ENCODE assay signal across 1 cellular context in the genomic region with DNA sequence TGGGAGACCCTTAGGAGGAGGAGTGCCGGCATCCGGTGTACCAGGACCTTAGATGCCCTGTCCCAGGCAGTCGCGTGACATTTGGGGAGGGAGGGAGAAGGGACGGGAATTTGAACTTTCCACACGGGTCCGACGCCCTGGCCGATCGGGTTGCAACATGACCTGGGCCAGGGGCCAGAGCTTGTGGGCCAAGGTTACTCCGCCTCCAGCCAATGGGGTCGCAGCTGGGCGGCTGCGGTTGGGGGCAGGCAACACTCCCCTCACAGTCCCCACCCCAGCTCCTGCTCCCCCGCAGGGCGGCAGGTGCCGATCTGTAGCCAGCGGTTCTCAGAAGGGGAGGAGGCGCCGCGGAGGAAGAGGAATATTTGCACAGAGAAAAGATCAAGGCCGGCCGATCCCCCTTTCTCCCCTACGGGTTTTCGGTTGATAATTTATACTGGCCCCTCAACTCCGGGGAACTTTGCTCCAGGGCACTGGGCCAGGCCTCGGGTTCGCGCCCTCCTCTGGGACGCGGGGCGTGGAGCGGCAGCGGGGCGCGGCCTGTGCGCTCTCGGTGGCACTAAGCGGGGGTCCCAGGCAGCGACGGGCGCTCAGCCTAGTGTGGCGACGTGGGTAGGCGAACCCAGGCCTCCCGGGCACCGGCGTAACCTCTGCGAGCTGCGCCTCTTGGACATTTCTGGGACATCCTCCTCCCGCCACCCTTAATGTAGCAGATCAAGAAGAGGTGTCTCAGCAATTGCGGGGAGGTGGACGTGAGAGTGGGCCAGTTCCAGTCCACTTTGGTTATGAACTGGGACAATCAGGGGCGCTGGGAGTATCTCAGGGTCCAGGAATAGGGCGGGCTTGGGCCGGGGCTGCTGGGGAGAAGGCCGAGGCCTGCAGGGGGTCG.
TF ChIP-seq lines count a peak whose summit lies in the region.

No MANE protein-coding gene starts in this region.

TF ChIP-seq in HepG2, 621 proteins besides CTCF, POLR2A, EP300 and RAD21 (continued from another document and continues in another):
- TF ChIP-seq, protein P1, sequence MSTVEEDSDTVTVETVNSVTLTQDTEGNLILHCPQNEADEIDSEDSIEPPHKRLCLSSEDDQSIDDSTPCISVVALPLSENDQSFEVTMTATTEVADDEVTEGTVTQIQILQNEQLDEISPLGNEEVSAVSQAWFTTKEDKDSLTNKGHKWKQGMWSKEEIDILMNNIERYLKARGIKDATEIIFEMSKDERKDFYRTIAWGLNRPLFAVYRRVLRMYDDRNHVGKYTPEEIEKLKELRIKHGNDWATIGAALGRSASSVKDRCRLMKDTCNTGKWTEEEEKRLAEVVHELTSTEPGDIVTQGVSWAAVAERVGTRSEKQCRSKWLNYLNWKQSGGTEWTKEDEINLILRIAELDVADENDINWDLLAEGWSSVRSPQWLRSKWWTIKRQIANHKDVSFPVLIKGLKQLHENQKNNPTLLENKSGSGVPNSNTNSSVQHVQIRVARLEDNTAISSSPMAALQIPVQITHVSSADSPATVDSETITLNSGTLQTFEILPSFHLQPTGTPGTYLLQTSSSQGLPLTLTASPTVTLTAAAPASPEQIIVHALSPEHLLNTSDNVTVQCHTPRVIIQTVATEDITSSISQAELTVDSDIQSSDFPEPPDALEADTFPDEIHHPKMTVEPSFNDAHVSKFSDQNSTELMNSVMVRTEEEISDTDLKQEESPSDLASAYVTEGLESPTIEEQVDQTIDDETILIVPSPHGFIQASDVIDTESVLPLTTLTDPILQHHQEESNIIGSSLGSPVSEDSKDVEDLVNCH (CRISPR knock-in tag; IDR thresholded peaks at IDR 0.05) = no peak
- no peak for TF ChIP-seq ZKSCAN5 (CRISPR knock-in tag; IDR thresholded peaks at IDR 0.05)
- peak; percentile 74 for TF ChIP-seq THAP11 (CRISPR knock-in tag; IDR thresholded peaks at IDR 0.05)
- peak; percentile 74; the same call in 1 of the 2 replicates for TF ChIP-seq TBX3 (IDR thresholded peaks at IDR 0.05; ENCODE audit: borderline replicate concordance)
- TF ChIP-seq, protein P2, sequence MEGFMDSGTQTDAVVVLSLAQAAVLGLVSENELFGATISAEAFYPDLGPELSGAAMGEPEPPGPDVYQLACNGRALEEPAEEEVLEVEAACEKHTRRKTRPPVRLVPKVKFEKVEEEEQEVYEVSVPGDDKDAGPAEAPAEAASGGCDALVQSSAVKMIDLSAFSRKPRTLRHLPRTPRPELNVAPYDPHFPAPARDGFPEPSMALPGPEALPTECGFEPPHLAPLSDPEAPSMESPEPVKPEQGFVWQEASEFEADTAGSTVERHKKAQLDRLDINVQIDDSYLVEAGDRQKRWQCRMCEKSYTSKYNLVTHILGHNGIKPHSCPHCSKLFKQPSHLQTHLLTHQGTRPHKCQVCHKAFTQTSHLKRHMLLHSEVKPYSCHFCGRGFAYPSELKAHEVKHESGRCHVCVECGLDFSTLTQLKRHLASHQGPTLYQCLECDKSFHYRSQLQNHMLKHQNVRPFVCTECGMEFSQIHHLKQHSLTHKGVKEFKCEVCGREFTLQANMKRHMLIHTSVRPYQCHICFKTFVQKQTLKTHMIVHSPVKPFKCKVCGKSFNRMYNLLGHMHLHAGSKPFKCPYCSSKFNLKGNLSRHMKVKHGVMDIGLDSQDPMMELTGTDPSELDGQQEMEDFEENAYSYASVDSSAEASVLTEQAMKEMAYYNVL (CRISPR knock-in tag; IDR thresholded peaks at IDR 0.05; ENCODE audit: borderline replicate concordance) = peak; percentile 94; the same call in 1 of the 2 replicates
- no peak for TF ChIP-seq ZNF33A (CRISPR knock-in tag; IDR thresholded peaks at IDR 0.05; ENCODE audit: borderline replicate concordance)
- no peak for TF ChIP-seq EZH2 (conservative IDR thresholded peaks at IDR 0.05; ENCODE audit: low read depth, low read length)
- TF ChIP-seq, protein P3, sequence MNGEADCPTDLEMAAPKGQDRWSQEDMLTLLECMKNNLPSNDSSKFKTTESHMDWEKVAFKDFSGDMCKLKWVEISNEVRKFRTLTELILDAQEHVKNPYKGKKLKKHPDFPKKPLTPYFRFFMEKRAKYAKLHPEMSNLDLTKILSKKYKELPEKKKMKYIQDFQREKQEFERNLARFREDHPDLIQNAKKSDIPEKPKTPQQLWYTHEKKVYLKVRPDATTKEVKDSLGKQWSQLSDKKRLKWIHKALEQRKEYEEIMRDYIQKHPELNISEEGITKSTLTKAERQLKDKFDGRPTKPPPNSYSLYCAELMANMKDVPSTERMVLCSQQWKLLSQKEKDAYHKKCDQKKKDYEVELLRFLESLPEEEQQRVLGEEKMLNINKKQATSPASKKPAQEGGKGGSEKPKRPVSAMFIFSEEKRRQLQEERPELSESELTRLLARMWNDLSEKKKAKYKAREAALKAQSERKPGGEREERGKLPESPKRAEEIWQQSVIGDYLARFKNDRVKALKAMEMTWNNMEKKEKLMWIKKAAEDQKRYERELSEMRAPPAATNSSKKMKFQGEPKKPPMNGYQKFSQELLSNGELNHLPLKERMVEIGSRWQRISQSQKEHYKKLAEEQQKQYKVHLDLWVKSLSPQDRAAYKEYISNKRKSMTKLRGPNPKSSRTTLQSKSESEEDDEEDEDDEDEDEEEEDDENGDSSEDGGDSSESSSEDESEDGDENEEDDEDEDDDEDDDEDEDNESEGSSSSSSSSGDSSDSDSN (CRISPR knock-in tag; IDR thresholded peaks at IDR 0.05) = peak; percentile 92
- TF ChIP-seq DPF2 (CRISPR knock-in tag; IDR thresholded peaks at IDR 0.05; ENCODE audit: borderline replicate concordance, low read depth) = peak; percentile 37; the same call in 1 of the 2 replicates
- TF ChIP-seq, protein P4, sequence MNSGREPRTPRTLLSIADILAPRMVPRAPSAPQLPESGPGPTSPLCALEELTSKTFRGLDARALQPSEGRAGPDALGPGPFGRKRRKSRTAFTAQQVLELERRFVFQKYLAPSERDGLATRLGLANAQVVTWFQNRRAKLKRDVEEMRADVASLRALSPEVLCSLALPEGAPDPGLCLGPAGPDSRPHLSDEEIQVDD (CRISPR knock-in tag; IDR thresholded peaks at IDR 0.05; ENCODE audit: borderline replicate concordance) = no peak
- TF ChIP-seq, protein P5, sequence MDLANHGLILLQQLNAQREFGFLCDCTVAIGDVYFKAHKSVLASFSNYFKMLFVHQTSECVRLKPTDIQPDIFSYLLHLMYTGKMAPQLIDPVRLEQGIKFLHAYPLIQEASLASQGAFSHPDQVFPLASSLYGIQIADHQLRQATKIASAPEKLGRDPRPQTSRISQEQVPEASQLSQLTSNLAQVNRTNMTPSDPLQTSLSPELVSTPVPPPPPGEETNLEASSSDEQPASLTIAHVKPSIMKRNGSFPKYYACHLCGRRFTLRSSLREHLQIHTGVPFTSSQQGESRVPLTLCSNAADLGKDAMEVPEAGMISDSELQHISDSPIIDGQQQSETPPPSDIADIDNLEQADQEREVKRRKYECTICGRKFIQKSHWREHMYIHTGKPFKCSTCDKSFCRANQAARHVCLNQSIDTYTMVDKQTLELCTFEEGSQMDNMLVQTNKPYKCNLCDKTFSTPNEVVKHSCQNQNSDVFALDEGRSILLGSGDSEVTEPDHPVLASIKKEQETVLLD (CRISPR knock-in tag; IDR thresholded peaks at IDR 0.05; ENCODE audit: low read depth) = 0 out of 2 replicates have a peak, but pooled peaks have one; percentile 34
- TF ChIP-seq ETV6 (CRISPR knock-in tag; conservative IDR thresholded peaks at IDR 0.05) = no peak
- TF ChIP-seq WIZ (CRISPR knock-in tag; IDR thresholded peaks at IDR 0.05) = 0 out of 2 replicates have a peak, but pooled peaks have one; percentile 14
- no peak for TF ChIP-seq DNMT1 (CRISPR knock-in tag; IDR thresholded peaks at IDR 0.05)
- no peak for TF ChIP-seq ZNF569 (CRISPR knock-in tag; IDR thresholded peaks at IDR 0.05; ENCODE audit: borderline replicate concordance)
- TF ChIP-seq, protein P6, sequence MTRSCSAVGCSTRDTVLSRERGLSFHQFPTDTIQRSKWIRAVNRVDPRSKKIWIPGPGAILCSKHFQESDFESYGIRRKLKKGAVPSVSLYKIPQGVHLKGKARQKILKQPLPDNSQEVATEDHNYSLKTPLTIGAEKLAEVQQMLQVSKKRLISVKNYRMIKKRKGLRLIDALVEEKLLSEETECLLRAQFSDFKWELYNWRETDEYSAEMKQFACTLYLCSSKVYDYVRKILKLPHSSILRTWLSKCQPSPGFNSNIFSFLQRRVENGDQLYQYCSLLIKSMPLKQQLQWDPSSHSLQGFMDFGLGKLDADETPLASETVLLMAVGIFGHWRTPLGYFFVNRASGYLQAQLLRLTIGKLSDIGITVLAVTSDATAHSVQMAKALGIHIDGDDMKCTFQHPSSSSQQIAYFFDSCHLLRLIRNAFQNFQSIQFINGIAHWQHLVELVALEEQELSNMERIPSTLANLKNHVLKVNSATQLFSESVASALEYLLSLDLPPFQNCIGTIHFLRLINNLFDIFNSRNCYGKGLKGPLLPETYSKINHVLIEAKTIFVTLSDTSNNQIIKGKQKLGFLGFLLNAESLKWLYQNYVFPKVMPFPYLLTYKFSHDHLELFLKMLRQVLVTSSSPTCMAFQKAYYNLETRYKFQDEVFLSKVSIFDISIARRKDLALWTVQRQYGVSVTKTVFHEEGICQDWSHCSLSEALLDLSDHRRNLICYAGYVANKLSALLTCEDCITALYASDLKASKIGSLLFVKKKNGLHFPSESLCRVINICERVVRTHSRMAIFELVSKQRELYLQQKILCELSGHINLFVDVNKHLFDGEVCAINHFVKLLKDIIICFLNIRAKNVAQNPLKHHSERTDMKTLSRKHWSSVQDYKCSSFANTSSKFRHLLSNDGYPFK (CRISPR knock-in tag; IDR thresholded peaks at IDR 0.05; ENCODE audit: borderline replicate concordance) = peak; percentile 81
- 0 out of 2 replicates have a peak, but pooled peaks have one; percentile 58 for TF ChIP-seq ZSCAN25 (CRISPR knock-in tag; IDR thresholded peaks at IDR 0.05)
- TF ChIP-seq, protein P7, sequence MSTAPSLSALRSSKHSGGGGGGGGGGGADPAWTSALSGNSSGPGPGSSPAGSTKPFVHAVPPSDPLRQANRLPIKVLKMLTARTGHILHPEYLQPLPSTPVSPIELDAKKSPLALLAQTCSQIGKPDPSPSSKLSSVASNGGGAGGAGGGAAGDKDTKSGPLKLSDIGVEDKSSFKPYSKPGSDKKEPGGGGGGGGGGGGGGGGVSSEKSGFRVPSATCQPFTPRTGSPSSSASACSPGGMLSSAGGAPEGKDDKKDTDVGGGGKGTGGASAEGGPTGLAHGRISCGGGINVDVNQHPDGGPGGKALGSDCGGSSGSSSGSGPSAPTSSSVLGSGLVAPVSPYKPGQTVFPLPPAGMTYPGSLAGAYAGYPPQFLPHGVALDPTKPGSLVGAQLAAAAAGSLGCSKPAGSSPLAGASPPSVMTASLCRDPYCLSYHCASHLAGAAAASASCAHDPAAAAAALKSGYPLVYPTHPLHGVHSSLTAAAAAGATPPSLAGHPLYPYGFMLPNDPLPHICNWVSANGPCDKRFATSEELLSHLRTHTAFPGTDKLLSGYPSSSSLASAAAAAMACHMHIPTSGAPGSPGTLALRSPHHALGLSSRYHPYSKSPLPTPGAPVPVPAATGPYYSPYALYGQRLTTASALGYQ (CRISPR knock-in tag; IDR thresholded peaks at IDR 0.05) = peak; percentile 87
- TF ChIP-seq ZMYM2 (CRISPR knock-in tag; IDR thresholded peaks at IDR 0.05) = peak; percentile 88
- peak; percentile 93; the same call in 1 of the 2 replicates for TF ChIP-seq SPEN (CRISPR knock-in tag; IDR thresholded peaks at IDR 0.05; ENCODE audit: low read depth)
- no peak for TF ChIP-seq BRCA1 (CRISPR knock-in tag; IDR thresholded peaks at IDR 0.05)
- TF ChIP-seq, protein P8, sequence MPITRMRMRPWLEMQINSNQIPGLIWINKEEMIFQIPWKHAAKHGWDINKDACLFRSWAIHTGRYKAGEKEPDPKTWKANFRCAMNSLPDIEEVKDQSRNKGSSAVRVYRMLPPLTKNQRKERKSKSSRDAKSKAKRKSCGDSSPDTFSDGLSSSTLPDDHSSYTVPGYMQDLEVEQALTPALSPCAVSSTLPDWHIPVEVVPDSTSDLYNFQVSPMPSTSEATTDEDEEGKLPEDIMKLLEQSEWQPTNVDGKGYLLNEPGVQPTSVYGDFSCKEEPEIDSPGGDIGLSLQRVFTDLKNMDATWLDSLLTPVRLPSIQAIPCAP (CRISPR knock-in tag; IDR thresholded peaks at IDR 0.05; ENCODE audit: low read depth) = no peak
- TF ChIP-seq, protein P9, sequence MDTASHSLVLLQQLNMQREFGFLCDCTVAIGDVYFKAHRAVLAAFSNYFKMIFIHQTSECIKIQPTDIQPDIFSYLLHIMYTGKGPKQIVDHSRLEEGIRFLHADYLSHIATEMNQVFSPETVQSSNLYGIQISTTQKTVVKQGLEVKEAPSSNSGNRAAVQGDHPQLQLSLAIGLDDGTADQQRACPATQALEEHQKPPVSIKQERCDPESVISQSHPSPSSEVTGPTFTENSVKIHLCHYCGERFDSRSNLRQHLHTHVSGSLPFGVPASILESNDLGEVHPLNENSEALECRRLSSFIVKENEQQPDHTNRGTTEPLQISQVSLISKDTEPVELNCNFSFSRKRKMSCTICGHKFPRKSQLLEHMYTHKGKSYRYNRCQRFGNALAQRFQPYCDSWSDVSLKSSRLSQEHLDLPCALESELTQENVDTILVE (CRISPR knock-in tag; IDR thresholded peaks at IDR 0.05) = 0 out of 2 replicates have a peak, but pooled peaks have one; percentile 19
- TF ChIP-seq ZNF354B (CRISPR knock-in tag; IDR thresholded peaks at IDR 0.05) = no peak
- TF ChIP-seq NONO (IDR thresholded peaks at IDR 0.05) = no peak
- TF ChIP-seq NONO (CRISPR knock-in tag; conservative IDR thresholded peaks at IDR 0.05) = peak; percentile 95
- peak; percentile 96 for TF ChIP-seq SIX4 (CRISPR knock-in tag; IDR thresholded peaks at IDR 0.05)
- peak; percentile 55; the same call in 1 of the 2 replicates for TF ChIP-seq FOXM1 (CRISPR knock-in tag; IDR thresholded peaks at IDR 0.05)
- TF ChIP-seq MEIS1 (CRISPR knock-in tag; IDR thresholded peaks at IDR 0.05; ENCODE audit: borderline replicate concordance) = peak; percentile 60
- TF ChIP-seq RXRA (CRISPR knock-in tag; IDR thresholded peaks at IDR 0.05) = peak; percentile 99
- no peak for TF ChIP-seq SMARCC2 (IDR thresholded peaks at IDR 0.05)
- TF ChIP-seq ZZZ3 (CRISPR knock-in tag; IDR thresholded peaks at IDR 0.05; ENCODE audit: borderline replicate concordance) = no peak
- TF ChIP-seq ZNF724P (CRISPR knock-in tag; IDR thresholded peaks at IDR 0.05; ENCODE audit: borderline replicate concordance) = no peak; the same call in 1 of the 2 replicates
- no peak for TF ChIP-seq PAWR (CRISPR knock-in tag; IDR thresholded peaks at IDR 0.05; ENCODE audit: borderline replicate concordance)
- peak; percentile 66; the same call in 1 of the 2 replicates for TF ChIP-seq KDM5B (CRISPR knock-in tag; IDR thresholded peaks at IDR 0.05; ENCODE audit: borderline replicate concordance)
- TF ChIP-seq, protein P10, sequence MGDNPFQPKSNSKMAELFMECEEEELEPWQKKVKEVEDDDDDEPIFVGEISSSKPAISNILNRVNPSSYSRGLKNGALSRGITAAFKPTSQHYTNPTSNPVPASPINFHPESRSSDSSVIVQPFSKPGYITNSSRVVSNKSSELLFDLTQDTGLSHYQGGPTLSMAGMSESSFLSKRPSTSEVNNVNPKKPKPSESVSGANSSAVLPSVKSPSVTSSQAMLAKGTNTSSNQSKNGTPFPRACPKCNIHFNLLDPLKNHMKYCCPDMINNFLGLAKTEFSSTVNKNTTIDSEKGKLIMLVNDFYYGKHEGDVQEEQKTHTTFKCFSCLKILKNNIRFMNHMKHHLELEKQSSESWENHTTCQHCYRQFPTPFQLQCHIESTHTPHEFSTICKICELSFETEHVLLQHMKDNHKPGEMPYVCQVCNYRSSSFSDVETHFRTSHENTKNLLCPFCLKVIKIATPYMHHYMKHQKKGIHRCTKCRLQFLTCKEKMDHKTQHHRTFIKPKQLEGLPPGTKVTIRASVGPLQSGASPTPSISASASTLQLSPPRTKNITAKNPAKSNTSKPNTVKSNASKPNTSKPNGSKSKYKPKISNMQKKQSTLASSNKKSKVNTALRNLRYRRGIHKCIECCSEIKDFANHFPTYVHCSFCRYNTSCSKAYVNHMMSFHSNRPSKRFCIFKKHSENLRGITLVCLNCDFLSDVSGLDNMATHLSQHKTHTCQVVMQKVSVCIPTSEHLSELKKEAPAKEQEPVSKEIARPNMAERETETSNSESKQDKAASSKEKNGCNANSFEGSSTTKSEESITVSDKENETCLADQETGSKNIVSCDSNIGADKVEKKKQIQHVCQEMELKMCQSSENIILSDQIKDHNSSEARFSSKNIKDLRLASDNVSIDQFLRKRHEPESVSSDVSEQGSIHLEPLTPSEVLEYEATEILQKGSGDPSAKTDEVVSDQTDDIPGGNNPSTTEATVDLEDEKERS (CRISPR knock-in tag; IDR thresholded peaks at IDR 0.05) = peak; percentile 85
